In genomic region chr5:134070979-134071849, GRCh38 we compare ENCODE assay signal across 1 cellular context.
TF ChIP-seq lines count a peak whose summit lies in the region.

No MANE protein-coding gene starts in this region.

TF ChIP-seq in HepG2, 621 proteins besides CTCF, POLR2A, EP300 and RAD21 (continued from another document and continues in another):
- TF ChIP-seq ATF4 (CRISPR knock-in tag; IDR thresholded peaks at IDR 0.05) (no peak), ZNF713 (CRISPR knock-in tag; IDR thresholded peaks at IDR 0.05) (no peak), SRY (CRISPR knock-in tag; IDR thresholded peaks at IDR 0.05) (no peak), BCLAF1 (IDR thresholded peaks at IDR 0.05) (no peak), RARA (CRISPR knock-in tag; IDR thresholded peaks at IDR 0.05) (peak; percentile 78), MBNL3 (CRISPR knock-in tag; conservative IDR thresholded peaks at IDR 0.05) (no peak), RARG (CRISPR knock-in tag; IDR thresholded peaks at IDR 0.05; ENCODE audit: low read depth) (no peak), ZNF407 (CRISPR knock-in tag; IDR thresholded peaks at IDR 0.05; ENCODE audit: not compliant biosample characterization) (no peak), ZNF234 (CRISPR knock-in tag; conservative IDR thresholded peaks at IDR 0.05) (no peak), ZNF547 (CRISPR knock-in tag; IDR thresholded peaks at IDR 0.05) (no peak), MIER2 (CRISPR knock-in tag; IDR thresholded peaks at IDR 0.05) (peak; percentile 68; the same call in 1 of the 2 replicates), ZNF484 (CRISPR knock-in tag; IDR thresholded peaks at IDR 0.05; ENCODE audit: borderline replicate concordance, low read depth) (no peak), PCBP2 (optimal IDR thresholded peaks at IDR 0.05; ENCODE audit: low read depth, low read length, poor library complexity, severe bottlenecking) (no peak), KIAA2018 (CRISPR knock-in tag; IDR thresholded peaks at IDR 0.05; ENCODE audit: borderline replicate concordance) (no peak), MYPOP (CRISPR knock-in tag; IDR thresholded peaks at IDR 0.05) (0 out of 2 replicates have a peak, but pooled peaks have one; percentile 47), KMT2A (CRISPR knock-in tag; IDR thresholded peaks at IDR 0.05) (no peak), ZNF776 (CRISPR knock-in tag; IDR thresholded peaks at IDR 0.05) (0 out of 2 replicates have a peak, but pooled peaks have one; percentile 21), SALL1 (CRISPR knock-in tag; IDR thresholded peaks at IDR 0.05) (peak; percentile 77; the same call in 1 of the 2 replicates), ARNTL (CRISPR knock-in tag; IDR thresholded peaks at IDR 0.05) (peak; percentile 35; the same call in 1 of the 2 replicates), ZNF160 (CRISPR knock-in tag; IDR thresholded peaks at IDR 0.05) (no peak), ZNF414 (CRISPR knock-in tag; IDR thresholded peaks at IDR 0.05) (no peak), ZNF230 (CRISPR knock-in tag; IDR thresholded peaks at IDR 0.05) (no peak), TMF1 (CRISPR knock-in tag; IDR thresholded peaks at IDR 0.05; ENCODE audit: low read depth) (no peak), DZIP1 (CRISPR knock-in tag; IDR thresholded peaks at IDR 0.05) (0 out of 2 replicates have a peak, but pooled peaks have one; percentile 74)
